Comparison of ENCODE assay signal across 2 cellular contexts in the genomic region with DNA sequence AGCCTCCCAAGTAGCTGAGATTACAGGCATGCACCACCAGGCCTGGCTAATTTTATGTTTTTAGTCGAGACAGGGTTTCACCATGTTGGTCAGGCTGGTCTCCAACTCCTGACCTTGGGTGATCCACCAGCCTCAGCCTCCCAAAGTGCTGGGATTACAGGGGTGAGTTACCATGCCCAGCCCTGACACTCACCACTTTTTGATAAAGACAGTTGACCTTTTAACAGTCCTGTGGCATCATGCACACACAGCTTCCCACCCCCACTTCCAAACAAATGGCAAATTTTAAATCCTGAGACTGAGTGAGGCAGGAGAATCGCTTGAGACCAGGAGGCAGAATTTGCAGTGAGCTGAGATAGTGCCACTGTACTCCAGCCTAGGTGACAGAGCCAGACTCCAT.
TF ChIP-seq lines count a peak whose summit lies in the region.

No MANE protein-coding gene starts in this region.

TF ChIP-seq in A549, 52 proteins besides CTCF, POLR2A, EP300 and RAD21:
- peak; percentile 76; the same call in 1 of the 2 replicates for TF ChIP-seq GATA3 (IDR thresholded peaks at IDR 0.05; ENCODE audit: borderline replicate concordance)
- no peak for TF ChIP-seq KDM1A (IDR thresholded peaks at IDR 0.05; ENCODE audit: low read depth)
- TF ChIP-seq RFX5 (IDR thresholded peaks at IDR 0.05), result no peak
- TF ChIP-seq JUN (IDR thresholded peaks at IDR 0.05), result peak in 1 of 2 experiments; percentile 38; a peak in 2 of 5 replicates
- no peak for TF ChIP-seq MAZ (IDR thresholded peaks at IDR 0.05; ENCODE audit: borderline replicate concordance, low read depth, low read length)
- TF ChIP-seq, protein P1, sequence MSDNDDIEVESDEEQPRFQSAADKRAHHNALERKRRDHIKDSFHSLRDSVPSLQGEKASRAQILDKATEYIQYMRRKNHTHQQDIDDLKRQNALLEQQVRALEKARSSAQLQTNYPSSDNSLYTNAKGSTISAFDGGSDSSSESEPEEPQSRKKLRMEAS (IDR thresholded peaks at IDR 0.05), result peak; percentile 72; the same call in 1 of the 2 replicates
- TF ChIP-seq JUNB (IDR thresholded peaks at IDR 0.05), result peak; percentile 52
- TF ChIP-seq MYC (IDR thresholded peaks at IDR 0.05; ENCODE audit: borderline replicate concordance, low read length), result no peak
- 0 out of 4 replicates have a peak, but pooled peaks of 1 of the 2 experiments have one; percentile 28 for TF ChIP-seq CEBPB (IDR thresholded peaks at IDR 0.05)
- TF ChIP-seq FOSL2 (IDR thresholded peaks at IDR 0.05), result peak; percentile 65
- TF ChIP-seq FOSL2 (CRISPR knock-in tag; IDR thresholded peaks at IDR 0.05), result peak; percentile 95
- TF ChIP-seq RARB (CRISPR knock-in tag; IDR thresholded peaks at IDR 0.05), result no peak

TF ChIP-seq in HepG2, 621 proteins besides CTCF, POLR2A, EP300 and RAD21:
- TF ChIP-seq FOSL2 (CRISPR knock-in tag; IDR thresholded peaks at IDR 0.05) (peak; percentile 84), NR2F6 (IDR thresholded peaks at IDR 0.05) (no peak), NR2F6 (CRISPR knock-in tag; IDR thresholded peaks at IDR 0.05) (peak; percentile 12; the same call in 1 of the 2 replicates), ZSCAN25 (CRISPR knock-in tag; IDR thresholded peaks at IDR 0.05) (peak; percentile 69; the same call in 1 of the 2 replicates)
- TF ChIP-seq, protein P2, sequence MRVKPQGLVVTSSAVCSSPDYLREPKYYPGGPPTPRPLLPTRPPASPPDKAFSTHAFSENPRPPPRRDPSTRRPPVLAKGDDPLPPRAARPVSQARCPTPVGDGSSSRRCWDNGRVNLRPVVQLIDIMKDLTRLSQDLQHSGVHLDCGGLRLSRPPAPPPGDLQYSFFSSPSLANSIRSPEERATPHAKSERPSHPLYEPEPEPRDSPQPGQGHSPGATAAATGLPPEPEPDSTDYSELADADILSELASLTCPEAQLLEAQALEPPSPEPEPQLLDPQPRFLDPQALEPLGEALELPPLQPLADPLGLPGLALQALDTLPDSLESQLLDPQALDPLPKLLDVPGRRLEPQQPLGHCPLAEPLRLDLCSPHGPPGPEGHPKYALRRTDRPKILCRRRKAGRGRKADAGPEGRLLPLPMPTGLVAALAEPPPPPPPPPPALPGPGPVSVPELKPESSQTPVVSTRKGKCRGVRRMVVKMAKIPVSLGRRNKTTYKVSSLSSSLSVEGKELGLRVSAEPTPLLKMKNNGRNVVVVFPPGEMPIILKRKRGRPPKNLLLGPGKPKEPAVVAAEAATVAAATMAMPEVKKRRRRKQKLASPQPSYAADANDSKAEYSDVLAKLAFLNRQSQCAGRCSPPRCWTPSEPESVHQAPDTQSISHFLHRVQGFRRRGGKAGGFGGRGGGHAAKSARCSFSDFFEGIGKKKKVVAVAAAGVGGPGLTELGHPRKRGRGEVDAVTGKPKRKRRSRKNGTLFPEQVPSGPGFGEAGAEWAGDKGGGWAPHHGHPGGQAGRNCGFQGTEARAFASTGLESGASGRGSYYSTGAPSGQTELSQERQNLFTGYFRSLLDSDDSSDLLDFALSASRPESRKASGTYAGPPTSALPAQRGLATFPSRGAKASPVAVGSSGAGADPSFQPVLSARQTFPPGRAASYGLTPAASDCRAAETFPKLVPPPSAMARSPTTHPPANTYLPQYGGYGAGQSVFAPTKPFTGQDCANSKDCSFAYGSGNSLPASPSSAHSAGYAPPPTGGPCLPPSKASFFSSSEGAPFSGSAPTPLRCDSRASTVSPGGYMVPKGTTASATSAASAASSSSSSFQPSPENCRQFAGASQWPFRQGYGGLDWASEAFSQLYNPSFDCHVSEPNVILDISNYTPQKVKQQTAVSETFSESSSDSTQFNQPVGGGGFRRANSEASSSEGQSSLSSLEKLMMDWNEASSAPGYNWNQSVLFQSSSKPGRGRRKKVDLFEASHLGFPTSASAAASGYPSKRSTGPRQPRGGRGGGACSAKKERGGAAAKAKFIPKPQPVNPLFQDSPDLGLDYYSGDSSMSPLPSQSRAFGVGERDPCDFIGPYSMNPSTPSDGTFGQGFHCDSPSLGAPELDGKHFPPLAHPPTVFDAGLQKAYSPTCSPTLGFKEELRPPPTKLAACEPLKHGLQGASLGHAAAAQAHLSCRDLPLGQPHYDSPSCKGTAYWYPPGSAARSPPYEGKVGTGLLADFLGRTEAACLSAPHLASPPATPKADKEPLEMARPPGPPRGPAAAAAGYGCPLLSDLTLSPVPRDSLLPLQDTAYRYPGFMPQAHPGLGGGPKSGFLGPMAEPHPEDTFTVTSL (CRISPR knock-in tag; IDR thresholded peaks at IDR 0.05; ENCODE audit: borderline replicate concordance), result no peak
